18 cellular contexts compared by ENCODE assay signal in genomic region chr1:183546427-183546826, GRCh38.
DNase-seq lines count a peak whose midpoint lies in the region; ATAC-seq lines count a peak whose summit lies in the region.
"Had no signal": no experiment of that assay in that cellular context is flagged by ENCODE, and none has a peak within 500 bp of the region (broad histone marks: within the 10 kb centered on the region; RNA-seq: fewer than 3 reads in every experiment).

No MANE protein-coding gene starts in this region.

- no peak overlapping the region for H3K9ac ChIP-seq in HUES48 (ENCODE audit: low read depth, low read length)
- H3K9ac ChIP-seq: KMS-11 had no signal

- DNase-seq in COLO829 (ENCODE audit: low spot score) (peak; percentile 90), iris pigment epithelial cell (ENCODE audit: low read depth) (peak; percentile 10), NCI-H146 (lab: John Stamatoyannopoulos, UW) (no peak), NCI-H187 treated with DMSO at 0.1 percent for 48 hours (lab: John Stamatoyannopoulos, UW) (no peak)
- DNase-seq: BE2C; CD8-positive, alpha-beta T cell; DND-41; GDM1; NCI-H1105 treated with DMSO at 0.1 percent for 48 hours; NCI-H1930; NCI-H2171; NCI-H510A treated with DMSO at 0.1 percent for 48 hours; SIG-M5 had no signal

- ATAC-seq in GM21717 (IDR thresholded peaks at IDR 0.05; ENCODE audit: unreplicated experiment), result no peak
- ATAC-seq: CD8-positive, alpha-beta T cell; HepG2 had no signal

- peaks cover 89% of the 10 kb centered on the region for H3K36me3 Mint-ChIP-seq in dendritic cell treated with granulocyte-macrophage colony-stimulating factor and Interleukin-4, amounts not matched to agents 40 ng/mL and 50 ng/mL, for 4 days (ENCODE audit: low read depth)

- no peak overlapping the region for H3K4me3 ChIP-seq in HUES48 (ENCODE audit: low read depth, low read length)

- H3K27me3 Mint-ChIP-seq in dendritic cell treated with granulocyte-macrophage colony-stimulating factor and Interleukin-4, amounts not matched to agents 40 ng/mL and 50 ng/mL, for 4 days, result no peaks in the 10 kb centered on the region

- no peaks in the 10 kb centered on the region for H3K27me3 ChIP-seq in HUES48 (ENCODE audit: control insufficient read depth, insufficient read depth, low read length)
- H3K27me3 ChIP-seq: BE2C had no signal

- H3K9me3 Mint-ChIP-seq in dendritic cell treated with granulocyte-macrophage colony-stimulating factor and Interleukin-4, amounts not matched to agents 40 ng/mL and 50 ng/mL, for 4 days, result no peaks in the 10 kb centered on the region
- H3K9me3 Mint-ChIP-seq: CD8-positive, alpha-beta T cell had no signal

- intact Hi-C loops in dendritic cell treated with granulocyte-macrophage colony-stimulating factor and Interleukin-4, amounts not matched to agents 40 ng/mL and 50 ng/mL, for 4 days (cut with micrococcal nuclease), result loop anchor here (10.0 kb wide), 1 partner anchor 582 kb away; no protein-coding TSS in a partner anchor

- H3K36me3 ChIP-seq in HUES48 (ENCODE audit: control insufficient read depth, insufficient read depth, low read length), result peaks cover 98% of the 10 kb centered on the region

- peak overlapping the region; percentile 88 for H3K27ac ChIP-seq in HUES48 (ENCODE audit: low read depth, low read length)
- H3K27ac ChIP-seq: KMS-11 had no signal

- peak overlapping the region; percentile 27 for H3K27ac Mint-ChIP-seq in dendritic cell treated with granulocyte-macrophage colony-stimulating factor and Interleukin-4, amounts not matched to agents 40 ng/mL and 50 ng/mL, for 4 days
- H3K27ac Mint-ChIP-seq: CD8-positive, alpha-beta T cell had no signal

- H3K4me3 Mint-ChIP-seq in dendritic cell treated with granulocyte-macrophage colony-stimulating factor and Interleukin-4, amounts not matched to agents 40 ng/mL and 50 ng/mL, for 4 days, result no peak overlapping the region
- H3K4me3 Mint-ChIP-seq: CD8-positive, alpha-beta T cell had no signal

- peaks cover 43% of the 10 kb centered on the region for H3K4me1 Mint-ChIP-seq in dendritic cell treated with granulocyte-macrophage colony-stimulating factor and Interleukin-4, amounts not matched to agents 40 ng/mL and 50 ng/mL, for 4 days (ENCODE audit: low read depth)

- no peaks in the 10 kb centered on the region for H3K9me3 ChIP-seq in HUES48 (ENCODE audit: control insufficient read depth, insufficient read depth, low read length)
- H3K9me3 ChIP-seq: BE2C had no signal

- peaks cover 41% of the 10 kb centered on the region for H3K4me1 ChIP-seq in HUES48 (ENCODE audit: control insufficient read depth, insufficient read depth, low read length)

Comparison
In these comparisons a context has a peak if more than half of its experiments do, and no peak if none do; other contexts are left out.
1. DNase-seq: peak in COLO829 (single experiment) and iris pigment epithelial cell (single experiment); none in NCI-H146 (single experiment) and NCI-H187 treated with DMSO at 0.1 percent for 48 hours (single experiment).